In the genomic region with DNA sequence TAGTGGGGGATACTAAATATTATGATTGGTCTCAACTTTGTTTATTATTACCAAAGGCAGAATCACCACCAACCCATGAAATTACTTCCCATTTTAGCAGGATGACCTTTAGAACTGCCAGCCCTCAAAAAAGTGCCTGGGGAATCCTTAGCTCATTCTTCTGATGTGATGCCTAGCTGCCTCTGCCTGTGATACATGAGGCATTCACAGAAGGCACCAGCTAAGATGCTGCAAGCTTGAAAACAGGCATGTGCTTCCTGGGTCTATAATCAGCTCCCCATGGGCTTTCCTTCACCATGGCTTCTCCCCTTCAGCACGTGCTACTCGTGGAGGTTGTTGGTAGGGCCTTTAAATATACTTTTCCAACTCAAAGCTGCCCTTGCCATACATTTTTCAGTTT, we compare ENCODE assay signal across 16 cellular contexts. TPM values are rescaled to one million over a fixed set of nuclear protein-coding genes. Genes with fewer than 3 reads are reported as not detected.
DNase-seq lines count a peak whose midpoint lies in the region; ATAC-seq lines count a peak whose summit lies in the region.
"Had no signal": no experiment of that assay in that cellular context is flagged by ENCODE, and none has a peak within 500 bp of the region (broad histone marks: within the 10 kb centered on the region; RNA-seq: fewer than 3 reads in every experiment).

No MANE protein-coding gene starts in this region.

- no peak for ATAC-seq in esophagus mucosa
- ATAC-seq: activated CD8-positive, alpha-beta T cell treated with anti-CD3 and anti-CD28 coated beads, Interleukin-2, amount 10 ng/mL, durations not matched to agents 7 days and 5 days; naive thymus-derived CD8-positive, alpha-beta T cell; Panc1; psoas muscle had no signal

- DNase-seq in DMS79 treated with DMSO at 0.1 percent for 48 hours (lab: John Stamatoyannopoulos, UW) (peak; percentile 68), T1000 (lab: John Stamatoyannopoulos, UW) (peak; percentile 13), fibroblast of the conjunctiva (ENCODE audit: low read depth) (peak; percentile 24), smooth muscle cell of the brain vasculature (ENCODE audit: low read depth, low spot score) (peak; percentile 31), SK-N-DZ (ENCODE audit: low spot score) (no peak)
- no peak for DNase-seq in activated CD4-positive, alpha-beta T cell treated with anti-CD3 and anti-CD28 coated beads, Interleukin-2, amount 50 U/mL, for 1 hour
- no peak for DNase-seq in stimulated activated CD4-positive, alpha-beta T cell treated with anti-CD3 and anti-CD28 coated beads, Interleukin-4, amount 100 ng/mL, for 4 hours
- DNase-seq: activated CD8-positive, alpha-beta T cell treated with anti-CD3 and anti-CD28 coated beads, Interleukin-2, amount 10 ng/mL, durations not matched to agents 7 days and 5 days; BE2C; naive thymus-derived CD8-positive, alpha-beta T cell; NCI-H2029; psoas muscle; substantia nigra; WERI-Rb-1 had no signal

RNA-seq across cellular contexts. Expression of a gene that starts 50.4 kb away (rescaled TPM):
- polyA plus RNA-seq in SK-N-DZ (2014; cell fraction: cytosol; rRNA removed) = not detected in 2 replicates
- 0.02 TPM in 1 of 2 replicates, not detected in the other for polyA plus RNA-seq in SK-N-DZ (2014; cell fraction: nucleus; rRNA removed)
- 2.6 TPM for total RNA-seq in esophagus mucosa
- polyA plus RNA-seq: naive thymus-derived CD8-positive, alpha-beta T cell had no signal

Comparison
In these comparisons a context has a peak if more than half of its experiments do, and no peak if none do; other contexts are left out.
1. DNase-seq: peak in DMS79 treated with DMSO at 0.1 percent for 48 hours (single experiment), T1000 (single experiment), fibroblast of the conjunctiva (single experiment) and smooth muscle cell of the brain vasculature (single experiment); none in SK-N-DZ (single experiment), activated CD4-positive, alpha-beta T cell treated with anti-CD3 and anti-CD28 coated beads, Interleukin-2, amount 50 U/mL, for 1 hour (single experiment) and stimulated activated CD4-positive, alpha-beta T cell treated with anti-CD3 and anti-CD28 coated beads, Interleukin-4, amount 100 ng/mL, for 4 hours (0 of 2).